Comparison of ENCODE assay signal across 15 cellular contexts in genomic region chr9:14111670-14112069, GRCh38.
DNase-seq lines count a peak whose midpoint lies in the region; ATAC-seq, FAIRE-seq and TF ChIP-seq lines count a peak whose summit lies in the region.
"Had no signal": no experiment of that assay in that cellular context is flagged by ENCODE, and none has a peak within 500 bp of the region (broad histone marks: within the 10 kb centered on the region; RNA-seq: fewer than 3 reads in every experiment).

No MANE protein-coding gene starts in this region.

- H3K9me3 Mint-ChIP-seq in activated naive CD4-positive, alpha-beta T cell treated with anti-CD3 and anti-CD28 coated beads, Interleukin-2, amount 50 U/mL, for 72 hours, result peaks cover 0 to 2% of the 10 kb centered on the region in 2 donors
- H3K9me3 Mint-ChIP-seq: CD8-positive, alpha-beta T cell; HFFc6 had no signal

- peak; percentile 25; the same call in 1 of the 2 replicates for TF ChIP-seq CTCF in SK-N-SH (IDR thresholded peaks at IDR 0.05)

- no peak for TF ChIP-seq EP300 in SK-N-SH (IDR thresholded peaks at IDR 0.05; ENCODE audit: borderline replicate concordance in 1 of 2, low read depth in 1 of 2, low read length in 1 of 2)

- H3K9me2 ChIP-seq in SK-N-SH, result no peaks in the 10 kb centered on the region

- H2AFZ ChIP-seq in SK-N-SH (ENCODE audit: low read depth), result no peak overlapping the region

- H3K4me3 ChIP-seq in SK-N-SH (ENCODE audit: low read depth in 2 of 2, low read length in 1 of 2), result no peak overlapping the region

- FAIRE-seq in endometrium (lab: Jason Lieb, UNC), result peak; percentile 86

- H3K79me2 ChIP-seq in SK-N-SH (ENCODE audit: insufficient read depth), result no peaks in the 10 kb centered on the region

- peaks cover 56 to 80% of the 10 kb centered on the region in 2 experiments for H3K36me3 ChIP-seq in SK-N-SH (replicated peaks in 1 of 2; ENCODE audit: control insufficient read depth in 1 of 2, insufficient read depth in 2 of 2, low read length in 1 of 2)

- no peak overlapping the region for H3K9ac ChIP-seq in SK-N-SH

- no peak overlapping the region for H3K27ac Mint-ChIP-seq in activated naive CD4-positive, alpha-beta T cell treated with anti-CD3 and anti-CD28 coated beads, Interleukin-2, amount 50 U/mL, for 72 hours
- H3K27ac Mint-ChIP-seq: CD8-positive, alpha-beta T cell; HFFc6 had no signal

- no peak overlapping the region for H3K27ac ChIP-seq in SK-N-SH (ENCODE audit: low read depth in 2 of 2, low read length in 1 of 2)

- TF ChIP-seq RAD21 in SK-N-SH (IDR thresholded peaks at IDR 0.05; ENCODE audit: low read length), result no peak

- peaks cover 7% of the 10 kb centered on the region for H3F3A ChIP-seq in SK-N-SH (replicated peaks; ENCODE audit: insufficient read depth)

- H4K20me1 ChIP-seq in SK-N-SH (ENCODE audit: insufficient read depth), result no peaks in the 10 kb centered on the region

- H3K27me3 ChIP-seq in SK-N-SH (ENCODE audit: insufficient read depth), result no peaks in the 10 kb centered on the region

- ATAC-seq in HG02970 (IDR thresholded peaks at IDR 0.05; ENCODE audit: low FRiP score, unreplicated experiment), result no peak
- no peak for ATAC-seq in activated naive CD4-positive, alpha-beta T cell treated with anti-CD3 and anti-CD28 coated beads, Interleukin-2, amount 50 U/mL, for 72 hours
- ATAC-seq: CD8-positive, alpha-beta T cell had no signal

- no peak overlapping the region for H3K4me2 ChIP-seq in SK-N-SH

- peaks cover 0 to 6% of the 10 kb centered on the region in 2 experiments; a peak in 2 of 4 replicates for H3K4me1 ChIP-seq in SK-N-SH (ENCODE audit: control insufficient read depth in 1 of 2, insufficient read depth in 2 of 2, low read depth in 1 of 2, low read length in 1 of 2)

- CTCF ChIA-PET in SK-N-SH (lab: Yijun Ruan, JAX), result no interaction called here

- no peaks in the 10 kb centered on the region for H3K9me3 ChIP-seq in SK-N-SH

- H3K36me3 Mint-ChIP-seq in activated naive CD4-positive, alpha-beta T cell treated with anti-CD3 and anti-CD28 coated beads, Interleukin-2, amount 50 U/mL, for 72 hours, result no peaks in the 10 kb centered on the region
- H3K36me3 Mint-ChIP-seq: CD8-positive, alpha-beta T cell had no signal

- DNase-seq in AG20443 (ENCODE audit: low spot score) (peak; percentile 14), SK-N-SH (no peak), iris pigment epithelial cell (ENCODE audit: low read depth) (peak; percentile 49), occipital lobe (lab: John Stamatoyannopoulos, UW) (no peak)
- no peak for DNase-seq in activated naive CD4-positive, alpha-beta T cell treated with anti-CD3 and anti-CD28 coated beads, Interleukin-2, amount 50 U/mL, for 72 hours (ENCODE audit: low spot score in 2 of 2)
- DNase-seq in activated T-cell treated with anti-CD3 and anti-CD28 coated beads, Interleukin-2, amount 50 U/mL, for 1 hour, result no peak
- DNase-seq: CD8-positive, alpha-beta T cell; HFFc6; KBM-7; NCI-H1092 treated with DMSO at 0.1 percent for 48 hours; NCI-H187; NCI-H2171 treated with DMSO at 0.1 percent for 48 hours; NCI-H774 had no signal

- POLR2A ChIA-PET in SK-N-SH (lab: Yijun Ruan, JAX), result no interaction called here

TF ChIP-seq in SK-N-SH, 30 proteins besides CTCF, POLR2A, EP300 and RAD21:
- TF ChIP-seq TCF12 (IDR thresholded peaks at IDR 0.05), result peak; percentile 29; the same call in 1 of the 2 replicates
- TF ChIP-seq, protein P1, sequence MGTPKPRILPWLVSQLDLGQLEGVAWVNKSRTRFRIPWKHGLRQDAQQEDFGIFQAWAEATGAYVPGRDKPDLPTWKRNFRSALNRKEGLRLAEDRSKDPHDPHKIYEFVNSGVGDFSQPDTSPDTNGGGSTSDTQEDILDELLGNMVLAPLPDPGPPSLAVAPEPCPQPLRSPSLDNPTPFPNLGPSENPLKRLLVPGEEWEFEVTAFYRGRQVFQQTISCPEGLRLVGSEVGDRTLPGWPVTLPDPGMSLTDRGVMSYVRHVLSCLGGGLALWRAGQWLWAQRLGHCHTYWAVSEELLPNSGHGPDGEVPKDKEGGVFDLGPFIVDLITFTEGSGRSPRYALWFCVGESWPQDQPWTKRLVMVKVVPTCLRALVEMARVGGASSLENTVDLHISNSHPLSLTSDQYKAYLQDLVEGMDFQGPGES (IDR thresholded peaks at IDR 0.05; ENCODE audit: low read depth, low read length), result no peak
TF ChIP-seq in SK-N-SH: peak in this region for 1.

Comparison
In these comparisons a context has a peak if more than half of its experiments do, and no peak if none do; other contexts are left out.
1. DNase-seq: peak in AG20443 (single experiment) and iris pigment epithelial cell (single experiment); none in SK-N-SH (single experiment), activated naive CD4-positive, alpha-beta T cell treated with anti-CD3 and anti-CD28 coated beads, Interleukin-2, amount 50 U/mL, for 72 hours (0 of 2), occipital lobe (single experiment) and activated T-cell treated with anti-CD3 and anti-CD28 coated beads, Interleukin-2, amount 50 U/mL, for 1 hour (single experiment).